19 cellular contexts compared by ENCODE assay signal in the genomic region with DNA sequence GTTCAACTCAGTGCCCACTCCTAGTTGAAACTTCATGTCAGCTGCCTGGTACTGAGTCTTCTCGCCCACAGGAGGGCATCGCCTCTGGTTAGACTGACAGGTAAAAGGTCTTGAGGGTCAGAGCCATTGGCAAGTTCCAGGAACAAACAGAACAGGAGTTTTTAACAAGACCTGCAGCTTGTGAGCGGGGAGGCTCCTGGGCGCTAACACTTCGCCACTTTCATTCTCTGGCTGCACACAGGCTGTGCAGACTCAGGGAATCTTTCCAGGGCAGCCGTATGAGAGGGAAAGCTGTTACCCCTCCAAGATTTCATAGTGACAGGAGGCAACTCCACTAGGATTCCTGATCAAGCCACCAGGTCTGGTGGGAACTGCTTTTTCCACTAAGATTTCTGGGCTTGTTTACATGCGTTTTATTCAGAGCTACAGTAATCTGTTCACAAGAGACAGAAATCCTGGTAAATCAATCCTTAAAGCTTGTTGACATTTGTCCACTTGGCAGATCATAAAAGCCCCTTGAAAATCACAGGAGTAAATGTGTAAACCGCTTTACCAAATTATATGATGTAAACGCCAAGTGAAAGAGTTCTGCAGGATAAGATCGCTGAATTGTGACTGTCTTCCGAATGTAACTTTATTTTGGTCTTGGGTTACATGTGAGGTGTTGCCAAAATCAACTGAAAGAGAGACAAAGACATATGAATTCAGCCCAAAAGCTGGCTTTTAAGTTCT.
A peak's percentile ranks its signal among the peaks of the same experiment; 100 is the strongest.
DNase-seq lines count a peak whose midpoint lies in the region; ATAC-seq and TF ChIP-seq lines count a peak whose summit lies in the region.
"Had no signal": no experiment of that assay in that cellular context is flagged by ENCODE, and none has a peak within 500 bp of the region (broad histone marks: within the 10 kb centered on the region; RNA-seq: fewer than 3 reads in every experiment).

No MANE protein-coding gene starts in this region.

- peaks cover 0 to 3% (median 0%) of the 10 kb centered on the region in 5 experiments for H3K9me3 Mint-ChIP-seq in brain
- no peaks in the 10 kb centered on the region for H3K9me3 Mint-ChIP-seq in activated naive CD4-positive, alpha-beta T cell treated with anti-CD3 and anti-CD28 coated beads for 36 hours
- H3K9me3 Mint-ChIP-seq: activated CD4-positive, alpha-beta T cell treated with anti-CD3 and anti-CD28 coated beads, Interleukin-2, amount 10 ng/mL, durations not matched to agents 24 days and 14 days; activated naive CD8-positive, alpha-beta T cell treated with anti-CD3 and anti-CD28 coated beads, Interleukin-2, amount 50 U/mL, for 24 hours; stimulated activated naive B cell treated with anti-CD40 and anti-IgM and Interleukin-4, amounts not matched to agents 10 μg/mL and 1 μg/mL and 100 μg/mL, for 72 hours; T-helper 2 cell treated with Interferon-gamma antibody and Interleukin-4, amounts not matched to agents 5 μg/mL and 100 μg/mL, for 36 hours had no signal

- intact Hi-C loops in A673 (cut with micrococcal nuclease; ENCODE audit: unreplicated experiment) = no loop called here
- intact Hi-C loops in activated naive CD4-positive, alpha-beta T cell treated with anti-CD3 and anti-CD28 coated beads for 36 hours (cut with micrococcal nuclease) = no loop called here

- BruUV-seq in A673 (replicated peaks; lab: Mats Ljungman, UMichigan) = no TSS peak

- CTCF ChIA-PET in HEK293 (lab: Yijun Ruan, JAX) (interaction anchor here (0.6 kb wide), 1 partner anchor 107 kb away, joined by 3 read pairs; no protein-coding TSS in a partner anchor), A673 (lab: Charles Lee) (no interaction called here)
- CTCF ChIA-PET in activated naive CD4-positive, alpha-beta T cell treated with anti-CD3 and anti-CD28 coated beads for 36 hours (lab: Charles Lee) = no interaction called here

- peak; percentile 86 for ATAC-seq in left lobe of liver
- ATAC-seq: activated naive CD8-positive, alpha-beta T cell treated with anti-CD3 and anti-CD28 coated beads, Interleukin-2, amount 50 U/mL, for 24 hours; HCT116; natural killer cell; stimulated activated naive B cell treated with anti-CD40 and anti-IgM and Interleukin-4, amounts not matched to agents 10 μg/mL and 1 μg/mL and 100 μg/mL, for 72 hours had no signal

- H3K27me3 ChIP-seq in A673 (replicated peaks; ENCODE audit: insufficient read depth, low read depth, low read length, poor library complexity) = peaks cover 86% of the 10 kb centered on the region
- H3K27me3 ChIP-seq: uterus had no signal

- H3K4me1 ChIP-seq in HEK293 (ENCODE audit: control insufficient read depth, insufficient read depth, low read length) (no peaks in the 10 kb centered on the region), A673 (ENCODE audit: insufficient read depth, low read length, poor library complexity, severe bottlenecking) (no peaks in the 10 kb centered on the region)
- H3K4me1 ChIP-seq: uterus had no signal

- H3K27ac ChIP-seq in HEK293 (ENCODE audit: extremely low read depth, low read depth, low read length) (no peak overlapping the region), A673 (ENCODE audit: low read depth, low read length, poor library complexity, severe bottlenecking) (no peak overlapping the region)
- H3K27ac ChIP-seq: C4-2B, epithelial cell of prostate, uterus had no signal

- H3K36me3 ChIP-seq in HEK293 (ENCODE audit: control insufficient read depth in 2 of 2, insufficient read depth in 1 of 2, low read length in 2 of 2) (no peaks in the 10 kb centered on the region), A673 (ENCODE audit: insufficient read depth, low read length, poor library complexity, severe bottlenecking) (no peaks in the 10 kb centered on the region)
- H3K36me3 ChIP-seq: uterus had no signal

- peak overlapping the region in 1 of 5 experiments; percentile 2 for H3K4me3 Mint-ChIP-seq in brain
- H3K4me3 Mint-ChIP-seq in activated naive CD4-positive, alpha-beta T cell treated with anti-CD3 and anti-CD28 coated beads for 36 hours = no peak overlapping the region
- H3K4me3 Mint-ChIP-seq: activated CD4-positive, alpha-beta T cell treated with anti-CD3 and anti-CD28 coated beads, Interleukin-2, amount 10 ng/mL, durations not matched to agents 24 days and 14 days; activated naive CD8-positive, alpha-beta T cell treated with anti-CD3 and anti-CD28 coated beads, Interleukin-2, amount 50 U/mL, for 24 hours; natural killer cell; stimulated activated naive B cell treated with anti-CD40 and anti-IgM and Interleukin-4, amounts not matched to agents 10 μg/mL and 1 μg/mL and 100 μg/mL, for 72 hours; T-helper 2 cell treated with Interferon-gamma antibody and Interleukin-4, amounts not matched to agents 5 μg/mL and 100 μg/mL, for 36 hours had no signal

- H3K4me3 ChIP-seq in HEK293 (ENCODE audit: low read depth, low read length) (no peak overlapping the region), A673 (ENCODE audit: low read depth, low read length, poor library complexity, severe bottlenecking) (no peak overlapping the region)
- H3K4me3 ChIP-seq: uterus had no signal

- H3K27me3 Mint-ChIP-seq in brain = peaks cover 3% of the 10 kb centered on the region
- peaks cover 2% of the 10 kb centered on the region for H3K27me3 Mint-ChIP-seq in activated naive CD4-positive, alpha-beta T cell treated with anti-CD3 and anti-CD28 coated beads for 36 hours (ENCODE audit: low read depth)
- H3K27me3 Mint-ChIP-seq: activated CD4-positive, alpha-beta T cell treated with anti-CD3 and anti-CD28 coated beads, Interleukin-2, amount 10 ng/mL, durations not matched to agents 24 days and 14 days; activated naive CD8-positive, alpha-beta T cell treated with anti-CD3 and anti-CD28 coated beads, Interleukin-2, amount 50 U/mL, for 24 hours; stimulated activated naive B cell treated with anti-CD40 and anti-IgM and Interleukin-4, amounts not matched to agents 10 μg/mL and 1 μg/mL and 100 μg/mL, for 72 hours had no signal

- no peaks in the 10 kb centered on the region for H3K36me3 Mint-ChIP-seq in brain
- no peaks in the 10 kb centered on the region for H3K36me3 Mint-ChIP-seq in activated naive CD4-positive, alpha-beta T cell treated with anti-CD3 and anti-CD28 coated beads for 36 hours (ENCODE audit: low read depth)
- H3K36me3 Mint-ChIP-seq: natural killer cell; stimulated activated naive B cell treated with anti-CD40 and anti-IgM and Interleukin-4, amounts not matched to agents 10 μg/mL and 1 μg/mL and 100 μg/mL, for 72 hours had no signal

- H3K27ac Mint-ChIP-seq in brain = peak overlapping the region in 3 of 5 experiments; percentile 43 to 59 (median 47)
- H3K27ac Mint-ChIP-seq in activated naive CD4-positive, alpha-beta T cell treated with anti-CD3 and anti-CD28 coated beads for 36 hours = no peak overlapping the region
- H3K27ac Mint-ChIP-seq: activated CD4-positive, alpha-beta T cell treated with anti-CD3 and anti-CD28 coated beads, Interleukin-2, amount 10 ng/mL, durations not matched to agents 24 days and 14 days; activated naive CD8-positive, alpha-beta T cell treated with anti-CD3 and anti-CD28 coated beads, Interleukin-2, amount 50 U/mL, for 24 hours; natural killer cell; stimulated activated naive B cell treated with anti-CD40 and anti-IgM and Interleukin-4, amounts not matched to agents 10 μg/mL and 1 μg/mL and 100 μg/mL, for 72 hours; T-helper 2 cell treated with Interferon-gamma antibody and Interleukin-4, amounts not matched to agents 5 μg/mL and 100 μg/mL, for 36 hours had no signal

- DNase-seq in left lobe of liver (ENCODE audit: low spot score) (peak; percentile 47), renal cortical epithelial cell (ENCODE audit: low read depth) (peak; percentile 70), A673 (ENCODE audit: low spot score) (no peak), hippocampal formation (lab: John Stamatoyannopoulos, UW) (no peak)
- no peak for DNase-seq in activated naive CD4-positive, alpha-beta T cell treated with anti-CD3 and anti-CD28 coated beads for 36 hours
- DNase-seq: activated CD4-positive, alpha-beta T cell treated with anti-CD3 and anti-CD28 coated beads, Interleukin-2, amount 10 ng/mL, durations not matched to agents 24 days and 14 days; activated naive CD8-positive, alpha-beta T cell treated with anti-CD3 and anti-CD28 coated beads, Interleukin-2, amount 50 U/mL, for 24 hours; activated T-cell treated with anti-CD3 and anti-CD28 coated beads, Interleukin-2, amount 50 U/mL, for 1 hour; natural killer cell; NCI-H1048; SIG-M5; stimulated activated naive B cell treated with anti-CD40 and anti-IgM and Interleukin-4, amounts not matched to agents 10 μg/mL and 1 μg/mL and 100 μg/mL, for 72 hours; uterus had no signal

- TF ChIP-seq CTCF in HEK293 (tag by site-specific recombination; IDR thresholded peaks at IDR 0.05) = no peak
- TF ChIP-seq CTCF in brain (conservative IDR thresholded peaks at IDR 0.05) = no peak
- no peak for TF ChIP-seq CTCF in A673 (conservative IDR thresholded peaks at IDR 0.05; ENCODE audit: low read depth, low read length)

- POLR2A ChIA-PET in HEK293 (lab: Yijun Ruan, JAX) (no interaction called here), A673 (lab: Charles Lee; ENCODE audit: low non-redundant PET) (no interaction called here)

- H3K4me1 Mint-ChIP-seq in brain = peaks cover 36% of the 10 kb centered on the region
- H3K4me1 Mint-ChIP-seq in activated naive CD4-positive, alpha-beta T cell treated with anti-CD3 and anti-CD28 coated beads for 36 hours (ENCODE audit: low read depth) = no peaks in the 10 kb centered on the region
- H3K4me1 Mint-ChIP-seq: activated CD4-positive, alpha-beta T cell treated with anti-CD3 and anti-CD28 coated beads, Interleukin-2, amount 10 ng/mL, durations not matched to agents 24 days and 14 days; activated naive CD8-positive, alpha-beta T cell treated with anti-CD3 and anti-CD28 coated beads, Interleukin-2, amount 50 U/mL, for 24 hours; natural killer cell; stimulated activated naive B cell treated with anti-CD40 and anti-IgM and Interleukin-4, amounts not matched to agents 10 μg/mL and 1 μg/mL and 100 μg/mL, for 72 hours had no signal

- no peaks in the 10 kb centered on the region for H3K9me3 ChIP-seq in HEK293 (ENCODE audit: control insufficient read depth, insufficient read depth, low read depth, low read length)
- H3K9me3 ChIP-seq in A673 (ENCODE audit: low read depth, low read length, poor library complexity, severe bottlenecking) = no peaks in the 10 kb centered on the region
- H3K9me3 ChIP-seq: uterus had no signal

TF ChIP-seq in HEK293, 187 proteins besides CTCF, POLR2A, EP300 and RAD21:
- TF ChIP-seq TRIM28 (IDR thresholded peaks at IDR 0.05; ENCODE audit: borderline replicate concordance, low read length) = 0 out of 2 replicates have a peak, but pooled peaks have one; percentile 53
- TF ChIP-seq ZNF362 (tag by site-specific recombination; IDR thresholded peaks at IDR 0.05) = no peak
- no peak for TF ChIP-seq ZNF132 (tag by site-specific recombination; IDR thresholded peaks at IDR 0.05; ENCODE audit: borderline replicate concordance)

Comparison
In these comparisons a context has a peak if more than half of its experiments do, and no peak if none do; other contexts are left out.
1. DNase-seq: peak in left lobe of liver (single experiment) and renal cortical epithelial cell (single experiment); none in A673 (single experiment), activated naive CD4-positive, alpha-beta T cell treated with anti-CD3 and anti-CD28 coated beads for 36 hours (single experiment) and hippocampal formation (0 of 2).